In genomic region chr7:142812437-142813215, GRCh38 we compare ENCODE assay signal across 2 cellular contexts.
TF ChIP-seq lines count a peak whose summit lies in the region.

No MANE protein-coding gene starts in this region.

TF ChIP-seq in SK-N-SH, 30 proteins besides CTCF, POLR2A, EP300 and RAD21 (continued from another document):
- TF ChIP-seq MAX (IDR thresholded peaks at IDR 0.05; ENCODE audit: low read depth) (no peak), RCOR1 (IDR thresholded peaks at IDR 0.05; ENCODE audit: low read length) (no peak), POLR2AphosphoS5 (IDR thresholded peaks at IDR 0.05; ENCODE audit: low read depth, low read length) (no peak), PBX3 (IDR thresholded peaks at IDR 0.05) (no peak; the same call in 1 of the 2 replicates), FOSL2 (IDR thresholded peaks at IDR 0.05; ENCODE audit: borderline replicate concordance, low read depth) (no peak), SIN3A (IDR thresholded peaks at IDR 0.05; ENCODE audit: borderline replicate concordance, low read depth, low read length) (no peak), EZH2phosphoT487 (IDR thresholded peaks at IDR 0.05; ENCODE audit: borderline replicate concordance, low read depth) (no peak)

TF ChIP-seq in SK-N-SH treated with all-trans-retinoic acid at 6 μM for 48 hours, 23 proteins besides CTCF, POLR2A, EP300 and RAD21:
- no peak for TF ChIP-seq CSRNP3 (CRISPR knock-in tag; IDR thresholded peaks at IDR 0.05)
- TF ChIP-seq PPARA (CRISPR knock-in tag; IDR thresholded peaks at IDR 0.05; ENCODE audit: borderline replicate concordance), result no peak
- no peak for TF ChIP-seq POU6F1 (CRISPR knock-in tag; IDR thresholded peaks at IDR 0.05; ENCODE audit: borderline replicate concordance, low read depth)
- no peak for TF ChIP-seq ARNTL (CRISPR knock-in tag; IDR thresholded peaks at IDR 0.05; ENCODE audit: borderline replicate concordance, low read depth)
- TF ChIP-seq TOX (CRISPR knock-in tag; IDR thresholded peaks at IDR 0.05; ENCODE audit: borderline replicate concordance), result no peak
- TF ChIP-seq CSDC2 (CRISPR knock-in tag; IDR thresholded peaks at IDR 0.05), result no peak
- TF ChIP-seq ISL1 (CRISPR knock-in tag; IDR thresholded peaks at IDR 0.05), result no peak
TF ChIP-seq in SK-N-SH treated with all-trans-retinoic acid at 6 μM for 48 hours: peak in this region for 0.
